Comparison of ENCODE assay signal across 8 cellular contexts in the genomic region with DNA sequence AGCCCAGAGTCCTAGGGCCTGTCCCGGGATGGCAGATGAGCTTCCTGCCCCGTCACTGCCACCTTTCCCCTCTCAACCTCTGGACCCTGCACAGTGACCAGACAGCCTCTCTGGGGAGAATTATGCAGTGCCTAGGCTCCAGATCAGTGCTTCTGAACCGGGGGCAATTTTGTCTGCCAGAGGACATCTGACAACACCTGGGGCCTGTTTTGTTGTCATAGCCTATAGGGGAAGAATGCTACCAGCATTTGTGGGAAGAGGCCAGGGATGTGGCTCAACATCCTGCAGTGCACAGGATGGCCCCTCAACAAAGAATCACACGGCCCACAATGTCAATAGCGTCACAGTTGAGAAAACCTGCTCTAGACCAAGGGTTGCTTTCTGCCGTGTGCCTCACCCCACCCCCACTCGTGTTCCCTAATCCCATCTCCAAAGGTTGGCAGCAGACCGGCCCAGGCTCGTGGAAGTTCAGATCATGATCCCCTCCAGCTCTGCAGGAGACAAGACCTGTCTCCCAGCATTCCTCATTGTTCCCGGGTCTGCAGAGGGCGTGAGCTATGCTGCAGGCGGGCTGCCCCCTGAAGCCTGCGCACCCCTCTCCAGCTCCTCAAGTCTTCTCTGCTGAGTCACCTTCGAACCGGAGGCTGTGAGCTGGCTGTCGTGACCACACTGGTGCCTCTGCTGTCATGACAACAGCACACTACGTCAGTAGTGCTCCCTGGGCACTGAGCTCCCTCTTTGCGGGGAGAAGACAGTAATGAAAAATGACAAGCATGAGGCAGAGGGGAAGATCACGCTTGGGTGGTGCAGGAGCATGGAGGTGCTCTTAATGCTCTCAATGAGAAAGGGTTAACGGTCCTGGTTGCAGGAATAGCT. TPM values are rescaled to one million over a fixed set of nuclear protein-coding genes. Genes with fewer than 3 reads are reported as not detected.
A peak's percentile ranks its signal among the peaks of the same experiment; 100 is the strongest.
DNase-seq lines count a peak whose midpoint lies in the region; ATAC-seq and TF ChIP-seq lines count a peak whose summit lies in the region.

No MANE protein-coding gene starts in this region.

- TF ChIP-seq POLR2A in heart left ventricle (IDR thresholded peaks at IDR 0.05) = peak in 1 of 2 donors; percentile 27

- no peak for TF ChIP-seq CTCF in GM10266 (IDR thresholded peaks at IDR 0.05; ENCODE audit: control insufficient read depth, insufficient read depth, low read depth, missing control alignments)
- TF ChIP-seq CTCF in heart left ventricle (IDR thresholded peaks at IDR 0.05) = no peak
- no peak for TF ChIP-seq CTCF in upper lobe of right lung (IDR thresholded peaks at IDR 0.05)

- H3K4me3 ChIP-seq in heart left ventricle = peak overlapping the region; percentile 64 to 100 (median 90)
- peak overlapping the region; percentile 91 for H3K4me3 ChIP-seq in upper lobe of right lung

- no peaks in the 10 kb centered on the region for H3K27me3 ChIP-seq in heart left ventricle
- no peaks in the 10 kb centered on the region for H3K27me3 ChIP-seq in upper lobe of right lung

- H3K27ac ChIP-seq in heart left ventricle (peak overlapping the region; percentile 90 to 100 (median 96)), upper lobe of right lung (peak overlapping the region; percentile 94)

- H3K36me3 ChIP-seq in heart left ventricle (peaks cover 0 to 64% (median 54%) of the 10 kb centered on the region in 9 donors), upper lobe of right lung (peaks cover 60% of the 10 kb centered on the region)

- intact Hi-C loops in heart left ventricle (cut with DNase I) (loop anchor here in 8 of 10 donors (2.0 to 10.0 kb wide), 6 partner anchors 21 to 197 kb away; partner anchors contain the start of genes MRPL51 (in 5 of the 8), NCAPD2 (in 5 of the 8) and VAMP1 (in 1 of the 8)), posterior vena cava (cut with DNase I) (loop anchor here in 1 of 2 donors (10.0 kb wide), 1 partner anchor 327 kb away; the partner anchor contains the start of gene CD9), upper lobe of right lung (cut with DNase I) (no loop called here)

- H3K9me3 ChIP-seq in heart left ventricle (no peaks in the 10 kb centered on the region), upper lobe of right lung (no peaks in the 10 kb centered on the region)

- ATAC-seq in heart left ventricle = peak in 2 of 4 donors; percentile 2 to 4
- no peak for ATAC-seq in upper lobe of right lung
- no peak for ATAC-seq in GM18873 (IDR thresholded peaks at IDR 0.05; ENCODE audit: low FRiP score, unreplicated experiment)

- DNase-seq in GM10266 (ENCODE audit: extremely low spot score) (peak; percentile 82), Kasumi-1 (lab: John Stamatoyannopoulos, UW) (peak; percentile 60 to 77), SW480 (ENCODE audit: low spot score) (peak; percentile 95), heart left ventricle (peak in 3 of 5 donors; percentile 48 to 82 (median 71)), posterior vena cava (ENCODE audit: low spot score) (peak; percentile 91), upper lobe of right lung (no peak)
- DNase-seq in activated naive CD8-positive, alpha-beta T cell treated with anti-CD3 and anti-CD28 coated beads, Interleukin-2, amount 50 U/mL, for 16 hours (ENCODE audit: low read depth, low spot score) = peak; percentile 64

- WGBS in heart left ventricle, 4 donors = 16 to 27% (median 23%) methylated on average over 20 of the region's 20 CpGs

- H3K4me1 ChIP-seq in heart left ventricle = peaks cover 0 to 45% (median 36%) of the 10 kb centered on the region in 12 donors
- peaks cover 29% of the 10 kb centered on the region for H3K4me1 ChIP-seq in upper lobe of right lung

RNA-seq across cellular contexts. Expression of gene GAPDH, which starts 2.0 kb away (rescaled TPM):
- total RNA-seq in heart left ventricle (1,000 to 10,000 TPM; 3,379 to 7,430 (median 4,887) TPM), posterior vena cava (1,000 to 10,000 TPM; 2,037 to 2,666 TPM), upper lobe of right lung (736 TPM)
- polyA plus RNA-seq in heart left ventricle = 1,000 to 10,000 TPM; 4,589 to 6,374 TPM

RNA-seq across cellular contexts. Expression of gene IFFO1, which starts 23.6 kb away (rescaled TPM):
- total RNA-seq in heart left ventricle (10 to 100 TPM; 13.2 to 27.5 (median 15.0) TPM), posterior vena cava (10 to 100 TPM; 26.4 to 33.0 TPM), upper lobe of right lung (23.5 TPM)
- 10 to 100 TPM; 10.3 to 15.4 TPM for polyA plus RNA-seq in heart left ventricle

RNA-seq across cellular contexts. Expression of gene NOP2, which starts 35.8 kb away (rescaled TPM):
- 10 to 100 TPM; 12.9 to 23.8 (median 16.5) TPM for total RNA-seq in heart left ventricle
- 10 to 100 TPM; 15.4 to 30.1 TPM for polyA plus RNA-seq in heart left ventricle
- total RNA-seq in posterior vena cava = 10 to 100 TPM; 18.6 to 27.1 TPM
- 32.2 TPM for total RNA-seq in upper lobe of right lung

RNA-seq across cellular contexts. Expression of gene NCAPD2, which starts 38.4 kb away (rescaled TPM):
- total RNA-seq in heart left ventricle (10 to 100 TPM in 8 of 9 donors, 1 to 10 TPM in 1; 8.4 to 22.4 (median 11.3) TPM), posterior vena cava (10 to 100 TPM; 14.4 to 16.3 TPM), upper lobe of right lung (26.7 TPM)
- 1 to 10 TPM; 3.3 to 8.1 TPM for polyA plus RNA-seq in heart left ventricle

RNA-seq across cellular contexts. Expression of gene MRPL51, which starts 39.2 kb away (rescaled TPM):
- total RNA-seq in heart left ventricle = 100 to 1,000 TPM in 8 of 9 donors, 10 to 100 TPM in 1; 95.6 to 300 (median 228) TPM
- 100 to 1,000 TPM; 164 to 210 TPM for polyA plus RNA-seq in heart left ventricle
- 100 to 1,000 TPM in 1 of 2 donors, 10 to 100 TPM in 1; 90.1 to 102 TPM for total RNA-seq in posterior vena cava
- total RNA-seq in upper lobe of right lung = 114 TPM
